Comparison of ENCODE assay signal across 1 cellular context in the genomic region with DNA sequence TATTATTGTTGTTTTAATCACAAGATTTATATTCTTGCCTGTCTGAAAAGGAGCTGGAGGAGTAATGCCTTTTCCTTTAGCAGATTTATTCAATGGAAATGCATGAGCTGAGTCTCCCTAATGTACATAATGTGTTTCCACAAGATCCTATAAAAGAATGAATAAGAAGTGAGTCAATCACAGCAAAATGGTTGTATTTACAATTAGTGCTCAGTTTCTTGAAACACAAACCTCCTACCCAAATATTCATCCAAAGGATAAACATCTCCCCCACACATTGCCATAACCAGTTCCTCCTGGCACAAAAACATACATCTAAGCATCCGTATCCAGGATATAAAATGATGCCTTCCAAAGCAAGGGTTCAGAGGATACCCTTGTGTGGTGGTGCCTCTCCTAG.
TF ChIP-seq lines count a peak whose summit lies in the region.

No MANE protein-coding gene starts in this region.

TF ChIP-seq in IMR-90, 13 proteins besides CTCF, POLR2A, EP300 and RAD21:
- TF ChIP-seq RCOR1 (IDR thresholded peaks at IDR 0.05; ENCODE audit: insufficient replicate concordance, low read length): no peak
- no peak for TF ChIP-seq BHLHE40 (IDR thresholded peaks at IDR 0.05; ENCODE audit: low read depth, low read length)
- TF ChIP-seq, protein P1, sequence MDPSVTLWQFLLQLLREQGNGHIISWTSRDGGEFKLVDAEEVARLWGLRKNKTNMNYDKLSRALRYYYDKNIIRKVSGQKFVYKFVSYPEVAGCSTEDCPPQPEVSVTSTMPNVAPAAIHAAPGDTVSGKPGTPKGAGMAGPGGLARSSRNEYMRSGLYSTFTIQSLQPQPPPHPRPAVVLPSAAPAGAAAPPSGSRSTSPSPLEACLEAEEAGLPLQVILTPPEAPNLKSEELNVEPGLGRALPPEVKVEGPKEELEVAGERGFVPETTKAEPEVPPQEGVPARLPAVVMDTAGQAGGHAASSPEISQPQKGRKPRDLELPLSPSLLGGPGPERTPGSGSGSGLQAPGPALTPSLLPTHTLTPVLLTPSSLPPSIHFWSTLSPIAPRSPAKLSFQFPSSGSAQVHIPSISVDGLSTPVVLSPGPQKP (IDR thresholded peaks at IDR 0.05; ENCODE audit: borderline replicate concordance, low read depth, low read length): no peak
- no peak for TF ChIP-seq RFX5 (IDR thresholded peaks at IDR 0.05; ENCODE audit: low read depth, low read length)
- TF ChIP-seq, protein P2, sequence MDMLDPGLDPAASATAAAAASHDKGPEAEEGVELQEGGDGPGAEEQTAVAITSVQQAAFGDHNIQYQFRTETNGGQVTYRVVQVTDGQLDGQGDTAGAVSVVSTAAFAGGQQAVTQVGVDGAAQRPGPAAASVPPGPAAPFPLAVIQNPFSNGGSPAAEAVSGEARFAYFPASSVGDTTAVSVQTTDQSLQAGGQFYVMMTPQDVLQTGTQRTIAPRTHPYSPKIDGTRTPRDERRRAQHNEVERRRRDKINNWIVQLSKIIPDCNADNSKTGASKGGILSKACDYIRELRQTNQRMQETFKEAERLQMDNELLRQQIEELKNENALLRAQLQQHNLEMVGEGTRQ (IDR thresholded peaks at IDR 0.05; ENCODE audit: low read depth, low read length): no peak
- no peak for TF ChIP-seq MAZ (IDR thresholded peaks at IDR 0.05; ENCODE audit: borderline replicate concordance, low read depth, low read length)
- no peak for TF ChIP-seq CHD1 (IDR thresholded peaks at IDR 0.05; ENCODE audit: low read depth, low read length)
- no peak for TF ChIP-seq SMC3 (IDR thresholded peaks at IDR 0.05; ENCODE audit: low read depth, low read length)
- TF ChIP-seq NFE2L2 (IDR thresholded peaks at IDR 0.05; ENCODE audit: low read depth, low read length): no peak
- no peak for TF ChIP-seq CEBPB (IDR thresholded peaks at IDR 0.05; ENCODE audit: low read depth, low read length)
- TF ChIP-seq MAFK (IDR thresholded peaks at IDR 0.05; ENCODE audit: low read depth, low read length): no peak
- TF ChIP-seq FOS (IDR thresholded peaks at IDR 0.05; ENCODE audit: low read depth, low read length): no peak
- TF ChIP-seq MXI1 (IDR thresholded peaks at IDR 0.05; ENCODE audit: borderline replicate concordance, low read depth, low read length): no peak
